In genomic region chr15:39699531-39700110, GRCh38 we compare ENCODE assay signal across 15 cellular contexts.
"Had no signal": no experiment of that assay in that cellular context is flagged by ENCODE, and none has a peak within 500 bp of the region (broad histone marks: within the 10 kb centered on the region; RNA-seq: fewer than 3 reads in every experiment).

No MANE protein-coding gene starts in this region.

- DNase-seq: activated CD4-positive, alpha-beta memory T cell treated with anti-CD3 and anti-CD28 coated beads for 36 hours; activated CD4-positive, alpha-beta T cell treated with anti-CD3 and anti-CD28 coated beads for 36 hours; activated effector memory CD4-positive, alpha-beta T cell treated with anti-CD3 and anti-CD28 coated beads, Interleukin-2, amount 50 U/mL, for 16 hours; activated T-cell treated with anti-CD3 and anti-CD28 coated beads, Interleukin-2, amount 50 U/mL, for 4 hours; adrenal gland; midbrain; posterior cingulate gyrus; retina; stimulated activated CD4-positive, alpha-beta T cell treated with anti-CD3 and anti-CD28 coated beads, Interleukin-4, amount 100 ng/mL, for 1 hour; stimulated activated naive B cell treated with anti-CD40 and anti-IgM and Interleukin-4, amounts not matched to agents 10 μg/mL and 1 μg/mL and 100 μg/mL, for 72 hours; T-helper 1 cell; tibial artery had no signal

- H3K4me3 Mint-ChIP-seq: activated CD4-positive, alpha-beta memory T cell treated with anti-CD3 and anti-CD28 coated beads for 36 hours; activated CD4-positive, alpha-beta T cell treated with anti-CD3 and anti-CD28 coated beads for 36 hours; activated naive CD4-positive, alpha-beta T cell treated with anti-CD3 and anti-CD28 coated beads, Interleukin-2, amount 50 U/mL, for 24 hours; activated T-cell treated with anti-CD3 and anti-CD28 coated beads, Interleukin-2, amount 50 U/mL, for 4 hours; stimulated activated naive B cell treated with anti-CD40 and anti-IgM and Interleukin-4, amounts not matched to agents 10 μg/mL and 1 μg/mL and 100 μg/mL, for 72 hours had no signal

- H3K4me1 ChIP-seq: adrenal gland, tibial artery had no signal

- H3K4me1 Mint-ChIP-seq: activated CD4-positive, alpha-beta T cell treated with anti-CD3 and anti-CD28 coated beads for 36 hours; activated naive CD4-positive, alpha-beta T cell treated with anti-CD3 and anti-CD28 coated beads, Interleukin-2, amount 50 U/mL, for 24 hours; stimulated activated naive B cell treated with anti-CD40 and anti-IgM and Interleukin-4, amounts not matched to agents 10 μg/mL and 1 μg/mL and 100 μg/mL, for 72 hours had no signal

- H3K27ac ChIP-seq: adrenal gland, cardiac muscle cell, tibial artery had no signal

- H3K36me3 ChIP-seq: adrenal gland, cardiac muscle cell, tibial artery had no signal

- H3K27me3 ChIP-seq: adrenal gland, cardiac muscle cell, tibial artery had no signal

- ATAC-seq: activated CD4-positive, alpha-beta T cell treated with anti-CD3 and anti-CD28 coated beads for 36 hours; activated T-cell treated with anti-CD3 and anti-CD28 coated beads, Interleukin-2, amount 50 U/mL, for 4 hours; esophagus mucosa; stimulated activated naive B cell treated with anti-CD40 and anti-IgM and Interleukin-4, amounts not matched to agents 10 μg/mL and 1 μg/mL and 100 μg/mL, for 72 hours had no signal

- H3K4me3 ChIP-seq: adrenal gland, cardiac muscle cell, tibial artery had no signal

- H3K9me3 ChIP-seq: adrenal gland, tibial artery had no signal

- H3K36me3 Mint-ChIP-seq: activated CD4-positive, alpha-beta memory T cell treated with anti-CD3 and anti-CD28 coated beads for 36 hours; activated naive CD4-positive, alpha-beta T cell treated with anti-CD3 and anti-CD28 coated beads, Interleukin-2, amount 50 U/mL, for 24 hours; stimulated activated naive B cell treated with anti-CD40 and anti-IgM and Interleukin-4, amounts not matched to agents 10 μg/mL and 1 μg/mL and 100 μg/mL, for 72 hours had no signal

- H3K27me3 Mint-ChIP-seq: activated CD4-positive, alpha-beta T cell treated with anti-CD3 and anti-CD28 coated beads for 36 hours; activated naive CD4-positive, alpha-beta T cell treated with anti-CD3 and anti-CD28 coated beads, Interleukin-2, amount 50 U/mL, for 24 hours; stimulated activated naive B cell treated with anti-CD40 and anti-IgM and Interleukin-4, amounts not matched to agents 10 μg/mL and 1 μg/mL and 100 μg/mL, for 72 hours had no signal

- H3K27ac Mint-ChIP-seq: activated CD4-positive, alpha-beta memory T cell treated with anti-CD3 and anti-CD28 coated beads for 36 hours; activated CD4-positive, alpha-beta T cell treated with anti-CD3 and anti-CD28 coated beads for 36 hours; activated naive CD4-positive, alpha-beta T cell treated with anti-CD3 and anti-CD28 coated beads, Interleukin-2, amount 50 U/mL, for 24 hours; stimulated activated naive B cell treated with anti-CD40 and anti-IgM and Interleukin-4, amounts not matched to agents 10 μg/mL and 1 μg/mL and 100 μg/mL, for 72 hours had no signal

- H3K9me3 Mint-ChIP-seq: activated CD4-positive, alpha-beta memory T cell treated with anti-CD3 and anti-CD28 coated beads for 36 hours; activated naive CD4-positive, alpha-beta T cell treated with anti-CD3 and anti-CD28 coated beads, Interleukin-2, amount 50 U/mL, for 24 hours; activated T-cell treated with anti-CD3 and anti-CD28 coated beads, Interleukin-2, amount 50 U/mL, for 4 hours; stimulated activated naive B cell treated with anti-CD40 and anti-IgM and Interleukin-4, amounts not matched to agents 10 μg/mL and 1 μg/mL and 100 μg/mL, for 72 hours had no signal
